ENCODE assay signal across 26 cellular contexts in genomic region chr16:72796222-72796621, GRCh38.
DNase-seq lines count a peak whose midpoint lies in the region; ATAC-seq, FAIRE-seq and TF ChIP-seq lines count a peak whose summit lies in the region.
"Had no signal": no experiment of that assay in that cellular context is flagged by ENCODE, and none has a peak within 500 bp of the region (broad histone marks: within the 10 kb centered on the region; RNA-seq: fewer than 3 reads in every experiment).

No MANE protein-coding gene starts in this region.

- 99% methylated on average over 18 of the region's 18 CpGs for WGBS in HepG2 (ENCODE audit: low lambda C conversion rate)
- 96% methylated on average over 10 of the region's 18 CpGs for WGBS in right lobe of liver (ENCODE audit: insufficient coverage, low coverage, low lambda C conversion rate, missing lambda C conversion rate)
- WGBS in neuronal stem cell (ENCODE audit: extremely low coverage in 2 of 2, insufficient read length in 2 of 2, insufficient replicate concordance in 1 of 2), 2 donors = no CpG with 5 or more reads among the region's 18 CpGs
- 98% methylated on average over 14 of the region's 18 CpGs for WGBS in esophagus muscularis mucosa
- 100% methylated on average over 18 of the region's 18 CpGs for WGBS in SK-N-SH (ENCODE audit: low lambda C conversion rate)

- H3K9ac ChIP-seq in HepG2 (ENCODE audit: insufficient read depth, low read depth, low read length) = no peak overlapping the region
- no peak overlapping the region for H3K9ac ChIP-seq in neural cell (ENCODE audit: low read length)
- no peak overlapping the region for H3K9ac ChIP-seq in neuronal stem cell (ENCODE audit: low read depth, low read length, poor library complexity)
- no peak overlapping the region for H3K9ac ChIP-seq in SK-N-SH
- H3K9ac ChIP-seq: BLaER1 treated with 17β-estradiol and CSF1 and Interleukin-3, amounts not matched to agents 10 nM and 100 nM; GM23248 had no signal

- H2AK5ac ChIP-seq in neuronal stem cell (ENCODE audit: low read depth, low read length) = no peak overlapping the region

- FAIRE-seq in HepG2 (lab: Jason Lieb, UNC) = no peak
- FAIRE-seq: A549, D721Med, GM12878, GM19239, H1 had no signal

- intact Hi-C loops in HepG2 (cut with micrococcal nuclease; ENCODE audit: unreplicated experiment) (no loop called here), right lobe of liver (cut with DNase I) (no loop called here), esophagus muscularis mucosa (cut with DNase I) (no loop called here)

- H2BK5ac ChIP-seq in neuronal stem cell (ENCODE audit: low read length) = no peak overlapping the region

- H3K4ac ChIP-seq in neuronal stem cell (ENCODE audit: low read length) = no peak overlapping the region

- H4K20me1 ChIP-seq in HepG2 (ENCODE audit: insufficient read depth, low read length) (no peaks in the 10 kb centered on the region), neural cell (ENCODE audit: insufficient read depth) (no peaks in the 10 kb centered on the region), SK-N-SH (ENCODE audit: insufficient read depth) (no peaks in the 10 kb centered on the region)

- TF ChIP-seq EP300 in HepG2 (IDR thresholded peaks at IDR 0.05; ENCODE audit: low read depth in 2 of 2, low read length in 2 of 2) (no peak), HepG2 (CRISPR knock-in tag; IDR thresholded peaks at IDR 0.05; ENCODE audit: borderline replicate concordance) (no peak), neural cell (conservative IDR thresholded peaks at IDR 0.05; ENCODE audit: poor library complexity, severe bottlenecking) (no peak), esophagus muscularis mucosa (IDR thresholded peaks at IDR 0.05) (no peak), SK-N-SH (IDR thresholded peaks at IDR 0.05; ENCODE audit: borderline replicate concordance in 1 of 2, low read depth in 1 of 2, low read length in 1 of 2) (no peak)

- BruUV-seq in HepG2 (replicated peaks; lab: Mats Ljungman, UMichigan) = no TSS peak

- POLR2A ChIA-PET in HepG2 (lab: Yijun Ruan, JAX) (no interaction called here), SK-N-SH (lab: Yijun Ruan, JAX) (no interaction called here)

- H3K9me3 ChIP-seq in HepG2 (ENCODE audit: low read length) (no peaks in the 10 kb centered on the region), right lobe of liver (no peaks in the 10 kb centered on the region), neural cell (ENCODE audit: low read length) (no peaks in the 10 kb centered on the region), neuronal stem cell (replicated peaks in 1 of 2; ENCODE audit: control insufficient read depth in 2 of 2, insufficient read depth in 1 of 2, low read depth in 1 of 2, low read length in 2 of 2) (peaks cover 2 to 5% of the 10 kb centered on the region in 2 donors), esophagus muscularis mucosa (no peaks in the 10 kb centered on the region), SK-N-SH (no peaks in the 10 kb centered on the region)
- H3K9me3 ChIP-seq: A549, BE2C had no signal

- no peak for TF ChIP-seq POLR2A in HepG2 (IDR thresholded peaks at IDR 0.05; ENCODE audit: insufficient read depth in 1 of 2, low read depth in 2 of 2, low read length in 2 of 2)
- no peak for TF ChIP-seq POLR2A in right lobe of liver (IDR thresholded peaks at IDR 0.05)
- no peak for TF ChIP-seq POLR2A in esophagus muscularis mucosa (IDR thresholded peaks at IDR 0.05; ENCODE audit: low read depth)

- no peak overlapping the region for H3K14ac ChIP-seq in neuronal stem cell (ENCODE audit: low read length)

- H3K4me1 ChIP-seq in HepG2 (ENCODE audit: insufficient read depth, low read length) (no peaks in the 10 kb centered on the region), right lobe of liver (no peaks in the 10 kb centered on the region), neuronal stem cell (ENCODE audit: control insufficient read depth in 2 of 2, insufficient read depth in 1 of 2, low read depth in 1 of 2, low read length in 2 of 2) (peaks cover 0 to 5% of the 10 kb centered on the region in 2 donors), esophagus muscularis mucosa (peaks cover 0 to 16% (median 0%) of the 10 kb centered on the region in 4 donors), SK-N-SH (ENCODE audit: control insufficient read depth in 1 of 2, insufficient read depth in 2 of 2, low read depth in 1 of 2, low read length in 1 of 2) (peaks cover 0 to 27% of the 10 kb centered on the region in 2 experiments; a peak in 1 of 4 replicates)
- H3K4me1 ChIP-seq: A549, BE2C had no signal

- peaks cover 4% of the 10 kb centered on the region for H3F3A ChIP-seq in neural cell (ENCODE audit: insufficient read depth, low read length, poor library complexity, severe bottlenecking)
- no peaks in the 10 kb centered on the region for H3F3A ChIP-seq in SK-N-SH (replicated peaks; ENCODE audit: insufficient read depth)

- no peak for ATAC-seq in HepG2
- no peak for ATAC-seq in right lobe of liver
- ATAC-seq: A549, GM12878 had no signal

- DNase-seq in HepG2 (ENCODE audit: low spot score) (no peak), right lobe of liver (no peak), neuronal stem cell (ENCODE audit: low spot score) (no peak), esophagus muscularis mucosa (ENCODE audit: extremely low spot score) (no peak), SK-N-SH (no peak)
- DNase-seq in activated CD4-positive, alpha-beta T cell treated with anti-CD3 and anti-CD28 coated beads, Interleukin-2, amount 50 U/mL, for 1 hour = no peak
- DNase-seq: 8988T; ACHN; AML-193; BE2C; CD4-positive, alpha-beta T cell; CD8-positive, alpha-beta memory T cell; DMS 273 treated with DMSO at 0.1 percent for 48 hours; DMS79; EL; GDM1; GM23248; H7; HCEC 1CT had no signal

- no peak for TF ChIP-seq CTCF in HepG2 (CRISPR knock-in tag; IDR thresholded peaks at IDR 0.05)
- TF ChIP-seq CTCF in right lobe of liver (IDR thresholded peaks at IDR 0.05) = no peak
- no peak for TF ChIP-seq CTCF in neural cell (IDR thresholded peaks at IDR 0.05; ENCODE audit: poor library complexity, severe bottlenecking)
- TF ChIP-seq CTCF in esophagus muscularis mucosa (IDR thresholded peaks at IDR 0.05) = no peak
- no peak for TF ChIP-seq CTCF in SK-N-SH (IDR thresholded peaks at IDR 0.05)

- H2AFZ ChIP-seq in HepG2 (ENCODE audit: low read length) (no peak overlapping the region), neural cell (ENCODE audit: low read depth, low read length) (no peak overlapping the region), neuronal stem cell (ENCODE audit: low read length) (no peak overlapping the region), SK-N-SH (ENCODE audit: low read depth) (no peak overlapping the region)
- H2AFZ ChIP-seq: GM23248 had no signal

- H3K79me2 ChIP-seq in HepG2 (ENCODE audit: insufficient read depth, low read length) (no peaks in the 10 kb centered on the region), neural cell (replicated peaks; ENCODE audit: insufficient read depth, low read length) (peaks cover 62% of the 10 kb centered on the region), SK-N-SH (ENCODE audit: insufficient read depth) (no peaks in the 10 kb centered on the region)

- H2BK15ac ChIP-seq in neuronal stem cell (ENCODE audit: low read length) = no peak overlapping the region

- no peak overlapping the region for H3K4me2 ChIP-seq in HepG2 (ENCODE audit: low read depth, low read length)
- no peak overlapping the region for H3K4me2 ChIP-seq in neural cell (ENCODE audit: low read length)
- no peak overlapping the region for H3K4me2 ChIP-seq in neuronal stem cell (ENCODE audit: insufficient read depth, low read length, poor library complexity, severe bottlenecking)
- H3K4me2 ChIP-seq in SK-N-SH = no peak overlapping the region
- H3K4me2 ChIP-seq: A549; BLaER1 treated with 17β-estradiol and CSF1 and Interleukin-3, amounts not matched to agents 10 nM and 100 nM had no signal

- H3K36me3 ChIP-seq in HepG2 (replicated peaks in 1 of 2; ENCODE audit: control insufficient read depth in 1 of 2, insufficient read depth in 2 of 2, low read length in 2 of 2) = peaks cover 52 to 95% of the 10 kb centered on the region in 2 experiments
- peaks cover 0 to 27% (median 6%) of the 10 kb centered on the region in 4 donors for H3K36me3 ChIP-seq in right lobe of liver
- peaks cover 46% of the 10 kb centered on the region for H3K36me3 ChIP-seq in neural cell (ENCODE audit: insufficient read depth, low read length)
- H3K36me3 ChIP-seq in neuronal stem cell (replicated peaks in 1 of 2; ENCODE audit: control insufficient read depth in 2 of 2, insufficient read depth in 2 of 2, low read length in 2 of 2) = peaks cover 16 to 100% of the 10 kb centered on the region in 2 donors
- H3K36me3 ChIP-seq in esophagus muscularis mucosa = peaks cover 49 to 82% (median 77%) of the 10 kb centered on the region in 4 donors
- H3K36me3 ChIP-seq in SK-N-SH (replicated peaks in 1 of 2; ENCODE audit: control insufficient read depth in 1 of 2, insufficient read depth in 2 of 2, low read length in 1 of 2) = peaks cover 32 to 85% of the 10 kb centered on the region in 2 experiments

- H2BK12ac ChIP-seq in neuronal stem cell (ENCODE audit: low read length) = no peak overlapping the region

- no peak overlapping the region for H4K91ac ChIP-seq in neuronal stem cell (ENCODE audit: low read depth, low read length, poor library complexity)

- H3K23ac ChIP-seq in neuronal stem cell (ENCODE audit: low read depth, low read length, poor library complexity) = peak overlapping the region; percentile 47

- no peak overlapping the region for H4K8ac ChIP-seq in neuronal stem cell (ENCODE audit: low read depth, low read length)

- CTCF ChIA-PET in HepG2 (lab: Yijun Ruan, JAX; ENCODE audit: low intra/inter-chr PET ratio, low total read pairs) (no interaction called here), SK-N-SH (lab: Yijun Ruan, JAX) (interaction anchor here (1.0 kb wide), 1 partner anchor 36 kb away, joined by 3 read pairs; no protein-coding TSS in a partner anchor)

- TF ChIP-seq RAD21 in HepG2 (CRISPR knock-in tag; IDR thresholded peaks at IDR 0.05) (no peak), neural cell (conservative IDR thresholded peaks at IDR 0.05) (no peak), SK-N-SH (IDR thresholded peaks at IDR 0.05; ENCODE audit: low read length) (no peak)

- H3K18ac ChIP-seq in neuronal stem cell (ENCODE audit: low read length) = peak overlapping the region; percentile 41

- no peak overlapping the region for H3K27ac ChIP-seq in HepG2 (ENCODE audit: extremely low read length, insufficient read depth, low read length)
- no peak overlapping the region for H3K27ac ChIP-seq in right lobe of liver
- no peak overlapping the region for H3K27ac ChIP-seq in neural cell (ENCODE audit: low read length)
- no peak overlapping the region for H3K27ac ChIP-seq in neuronal stem cell (replicated peaks; ENCODE audit: low read length)
- H3K27ac ChIP-seq in esophagus muscularis mucosa (replicated peaks in 1 of 4) = no peak overlapping the region
- no peak overlapping the region; a peak in 1 of 4 replicates for H3K27ac ChIP-seq in SK-N-SH (ENCODE audit: low read depth in 2 of 2, low read length in 1 of 2)
- H3K27ac ChIP-seq: A549; BLaER1 treated with 17β-estradiol and CSF1 and Interleukin-3, amounts not matched to agents 10 nM and 100 nM; GM23248 had no signal

- H3K4me3 ChIP-seq in HepG2 (replicated peaks in 1 of 3; ENCODE audit: insufficient read depth in 1 of 3, low read depth in 2 of 3, low read length in 3 of 3) (no peak overlapping the region), right lobe of liver (no peak overlapping the region), neural cell (ENCODE audit: low read length) (no peak overlapping the region), neuronal stem cell (ENCODE audit: low read length in 2 of 2) (no peak overlapping the region), esophagus muscularis mucosa (no peak overlapping the region), SK-N-SH (ENCODE audit: low read depth in 2 of 2, low read length in 1 of 2) (no peak overlapping the region)
- H3K4me3 ChIP-seq: A549; BLaER1 treated with 17β-estradiol and CSF1 and Interleukin-3, amounts not matched to agents 10 nM and 100 nM; GM12878; GM23248 had no signal

- H2BK120ac ChIP-seq in neuronal stem cell (ENCODE audit: low read depth, low read length) = no peak overlapping the region

- in situ Hi-C loops in HepG2 (cut with HindIII; ENCODE audit: extremely low pct_ligation_motif_present, low pct_unique_long_range_greater_than_20kb) = no loop called here

- H3K79me1 ChIP-seq in neuronal stem cell (ENCODE audit: low read depth, low read length) = peaks cover 3% of the 10 kb centered on the region

- no peaks in the 10 kb centered on the region for H3K27me3 ChIP-seq in HepG2 (ENCODE audit: control insufficient read depth in 1 of 2, insufficient read depth in 2 of 2, low read length in 2 of 2)
- H3K27me3 ChIP-seq in right lobe of liver = no peaks in the 10 kb centered on the region
- no peaks in the 10 kb centered on the region for H3K27me3 ChIP-seq in neural cell (ENCODE audit: insufficient read depth, low read depth, low read length)
- H3K27me3 ChIP-seq in neuronal stem cell (ENCODE audit: control insufficient read depth in 3 of 3, insufficient read depth in 3 of 3, low read depth in 1 of 3, low read length in 3 of 3) = no peaks in the 10 kb centered on the region
- H3K27me3 ChIP-seq in esophagus muscularis mucosa = no peaks in the 10 kb centered on the region
- no peaks in the 10 kb centered on the region for H3K27me3 ChIP-seq in SK-N-SH (ENCODE audit: insufficient read depth)
- H3K27me3 ChIP-seq: BE2C; BLaER1 treated with 17β-estradiol and CSF1 and Interleukin-3, amounts not matched to agents 10 nM and 100 nM had no signal

- H3K9me2 ChIP-seq in neural cell (ENCODE audit: insufficient read depth, low read length) (no peaks in the 10 kb centered on the region), SK-N-SH (no peaks in the 10 kb centered on the region)
